ENCODE assay signal across 21 cellular contexts in genomic region chr20:31974296-31974695, GRCh38. TPM values are rescaled to one million over a fixed set of nuclear protein-coding genes. Genes with fewer than 3 reads are reported as not detected.
A peak's percentile ranks its signal among the peaks of the same experiment; 100 is the strongest.
DNase-seq lines count a peak whose midpoint lies in the region; ATAC-seq and TF ChIP-seq lines count a peak whose summit lies in the region.
"Had no signal": no experiment of that assay in that cellular context is flagged by ENCODE, and none has a peak within 500 bp of the region (broad histone marks: within the 10 kb centered on the region; RNA-seq: fewer than 3 reads in every experiment).

No MANE protein-coding gene starts in this region.

- intact Hi-C loops in Panc1 (cut with micrococcal nuclease; ENCODE audit: unreplicated experiment) (loop anchor here (5.0 kb wide), 1 partner anchor 43 kb away; no protein-coding TSS in a partner anchor), thyroid gland (cut with DNase I) (no loop called here)

- no peak overlapping the region for H3K27ac ChIP-seq in BLaER1 treated with 17β-estradiol and CSF1 and Interleukin-3, amounts not matched to agents 10 nM and 100 nM
- H3K27ac ChIP-seq in Panc1 (ENCODE audit: low read length) (peak overlapping the region; percentile 93), neural progenitor cell (no peak overlapping the region), thyroid gland (no peak overlapping the region)
- H3K27ac ChIP-seq: GM23248 had no signal

- peaks cover 17 to 91% (median 79%) of the 10 kb centered on the region in 10 experiments for H3K4me1 ChIP-seq in BLaER1 treated with 17β-estradiol and CSF1 and Interleukin-3, amounts not matched to agents 10 nM and 100 nM
- H3K4me1 ChIP-seq in Panc1 (ENCODE audit: control insufficient read depth, insufficient read depth, low read length) (peaks cover 78% of the 10 kb centered on the region), neural progenitor cell (peaks cover 42% of the 10 kb centered on the region), thyroid gland (no peaks in the 10 kb centered on the region)
- H3K4me1 ChIP-seq: HAP-1 had no signal

- H4K20me1 ChIP-seq in BLaER1 treated with 17β-estradiol and CSF1 and Interleukin-3, amounts not matched to agents 10 nM and 100 nM = peaks cover 0 to 10% (median 0%) of the 10 kb centered on the region in 11 experiments; a peak in 4 of 22 replicates
- peaks cover 32% of the 10 kb centered on the region for H4K20me1 ChIP-seq in neural progenitor cell (ENCODE audit: low read depth)

- 86 to 98% methylated on average over 2 of the region's 2 CpGs for WGBS in thyroid gland, 2 donors

- BruUV-seq in Panc1 (replicated peaks; lab: Mats Ljungman, UMichigan) = no TSS peak

- peaks cover 59% of the 10 kb centered on the region for H3F3A ChIP-seq in neural progenitor cell (ENCODE audit: low read depth)

- no peak for DNase-seq in Panc1 (ENCODE audit: low read depth, low spot score)
- no peak for DNase-seq in glutamatergic neuron
- no peak for DNase-seq in neural progenitor cell (ENCODE audit: low spot score)
- DNase-seq in HK-2 (ENCODE audit: unreplicated experiment) = no peak
- DNase-seq in T-cell = no peak
- no peak for DNase-seq in thyroid gland
- DNase-seq: CD4-positive, alpha-beta T cell; CD8-positive, alpha-beta memory T cell; DMS 273 treated with DMSO at 0.1 percent for 48 hours; DMS79; EL; GDM1; GM23248; HFFc6 had no signal

- TF ChIP-seq CTCF in Panc1 (IDR thresholded peaks at IDR 0.05) = no peak
- no peak for TF ChIP-seq CTCF in glutamatergic neuron (IDR thresholded peaks at IDR 0.05; ENCODE audit: partially characterized antibody, unreplicated experiment)
- TF ChIP-seq CTCF in neural progenitor cell (IDR thresholded peaks at IDR 0.05) = no peak
- no peak for TF ChIP-seq CTCF in thyroid gland (IDR thresholded peaks at IDR 0.05)

- in situ Hi-C loops in Panc1 (cut with HindIII; ENCODE audit: low pct_unique_long_range_greater_than_20kb, low sequenced_read_pairs) = loop anchor here (5.0 kb wide), 1 partner anchor 68 kb away; no protein-coding TSS in a partner anchor

- no peaks in the 10 kb centered on the region for H3K9me3 ChIP-seq in BLaER1 treated with 17β-estradiol and CSF1 and Interleukin-3, amounts not matched to agents 10 nM and 100 nM (replicated peaks in 1 of 11)
- H3K9me3 ChIP-seq in Panc1 (ENCODE audit: control insufficient read depth, insufficient read depth, low read depth, low read length) (no peaks in the 10 kb centered on the region), neural progenitor cell (ENCODE audit: low read depth) (no peaks in the 10 kb centered on the region), thyroid gland (no peaks in the 10 kb centered on the region)
- H3K9me3 ChIP-seq: HAP-1 had no signal

- peak overlapping the region; percentile 90 for H3K4me3 Mint-ChIP-seq in glutamatergic neuron (ENCODE audit: unreplicated experiment)
- no peak overlapping the region for H3K4me3 Mint-ChIP-seq in neural progenitor cell
- H3K4me3 Mint-ChIP-seq in T-cell = no peak overlapping the region
- H3K4me3 Mint-ChIP-seq: CD14-positive monocyte; CD4-positive, alpha-beta T cell; CD8-positive, alpha-beta memory T cell; HFFc6 had no signal

- no peak for TF ChIP-seq POLR2A in thyroid gland (IDR thresholded peaks at IDR 0.05)

- H3K9ac ChIP-seq in BLaER1 treated with 17β-estradiol and CSF1 and Interleukin-3, amounts not matched to agents 10 nM and 100 nM = no peak overlapping the region
- H3K9ac ChIP-seq in neural progenitor cell = no peak overlapping the region
- H3K9ac ChIP-seq: GM23248 had no signal

- peaks cover 18% of the 10 kb centered on the region for H3K9me3 Mint-ChIP-seq in glutamatergic neuron (ENCODE audit: unreplicated experiment)
- no peaks in the 10 kb centered on the region for H3K9me3 Mint-ChIP-seq in neural progenitor cell
- no peaks in the 10 kb centered on the region for H3K9me3 Mint-ChIP-seq in T-cell
- H3K9me3 Mint-ChIP-seq: CD14-positive monocyte; CD4-positive, alpha-beta T cell; HFFc6 had no signal

- no peak overlapping the region for H2AFZ ChIP-seq in neural progenitor cell (replicated peaks)
- H2AFZ ChIP-seq: GM23248 had no signal

- ATAC-seq in Panc1 = no peak
- no peak for ATAC-seq in T-cell (replicated peaks in 1 of 4)
- ATAC-seq: GM12878 had no signal

- H3K27me3 Mint-ChIP-seq in glutamatergic neuron (ENCODE audit: unreplicated experiment) = peaks cover 17% of the 10 kb centered on the region
- peaks cover 33% of the 10 kb centered on the region for H3K27me3 Mint-ChIP-seq in neural progenitor cell (ENCODE audit: insufficient read depth, low read depth)
- H3K27me3 Mint-ChIP-seq in T-cell = peaks cover 46 to 47% of the 10 kb centered on the region in 2 donors

- H3K4me1 Mint-ChIP-seq in glutamatergic neuron (ENCODE audit: low read depth, unreplicated experiment) (peaks cover 67% of the 10 kb centered on the region), neural progenitor cell (peaks cover 32% of the 10 kb centered on the region), T-cell (peaks cover 0 to 2% (median 0%) of the 10 kb centered on the region in 3 donors)
- H3K4me1 Mint-ChIP-seq: CD14-positive monocyte; CD8-positive, alpha-beta memory T cell had no signal

- H3K36me3 Mint-ChIP-seq in glutamatergic neuron (ENCODE audit: unreplicated experiment) (peaks cover 6% of the 10 kb centered on the region), neural progenitor cell (no peaks in the 10 kb centered on the region), T-cell (no peaks in the 10 kb centered on the region)
- H3K36me3 Mint-ChIP-seq: CD14-positive monocyte had no signal

- POLR2A ChIA-PET in Panc1 (lab: Charles Lee) (no interaction called here), T-cell (lab: Charles Lee) (no interaction called here)

- peak overlapping the region in 8 of 11 experiments; percentile 74 to 99 (median 87); a peak in 15 of 22 replicates for H3K4me2 ChIP-seq in BLaER1 treated with 17β-estradiol and CSF1 and Interleukin-3, amounts not matched to agents 10 nM and 100 nM
- H3K4me2 ChIP-seq in neural progenitor cell = peak overlapping the region; percentile 73

- H3K27ac Mint-ChIP-seq in glutamatergic neuron (ENCODE audit: unreplicated experiment) (peak overlapping the region; percentile 96), neural progenitor cell (no peak overlapping the region), T-cell (no peak overlapping the region)
- H3K27ac Mint-ChIP-seq: CD4-positive, alpha-beta T cell; CD8-positive, alpha-beta memory T cell; HFFc6 had no signal

- H3K36me3 ChIP-seq in BLaER1 treated with 17β-estradiol and CSF1 and Interleukin-3, amounts not matched to agents 10 nM and 100 nM = no peaks in the 10 kb centered on the region
- H3K36me3 ChIP-seq in Panc1 (ENCODE audit: control insufficient read depth, insufficient read depth, low read length) (no peaks in the 10 kb centered on the region), neural progenitor cell (no peaks in the 10 kb centered on the region), thyroid gland (no peaks in the 10 kb centered on the region)
- H3K36me3 ChIP-seq: HAP-1 had no signal

- no peak overlapping the region for H3K4me3 ChIP-seq in BLaER1 treated with 17β-estradiol and CSF1 and Interleukin-3, amounts not matched to agents 10 nM and 100 nM
- H3K4me3 ChIP-seq in Panc1 (ENCODE audit: low read depth in 2 of 2, low read length in 2 of 2) (no peak overlapping the region), neural progenitor cell (no peak overlapping the region), thyroid gland (replicated peaks in 1 of 3) (no peak overlapping the region)
- H3K4me3 ChIP-seq: GM12878, GM23248, HAP-1 had no signal

- H3K27me3 ChIP-seq in BLaER1 treated with 17β-estradiol and CSF1 and Interleukin-3, amounts not matched to agents 10 nM and 100 nM = peaks cover 0 to 1% (median 0%) of the 10 kb centered on the region in 11 experiments; a peak in 2 of 22 replicates
- H3K27me3 ChIP-seq in Panc1 (ENCODE audit: control insufficient read depth, insufficient read depth, low read length) (no peaks in the 10 kb centered on the region; the same call in 1 of the 2 replicates), neural progenitor cell (peaks cover 37% of the 10 kb centered on the region), thyroid gland (no peaks in the 10 kb centered on the region)

- H3K79me2 ChIP-seq in neural progenitor cell (ENCODE audit: low read depth) = no peaks in the 10 kb centered on the region

- CTCF ChIA-PET in Panc1 (lab: Charles Lee) (interaction anchor here (0.9 to 1.0 kb wide), 2 partner anchors 43 to 152 kb away, joined by 3 to 4 read pairs; no protein-coding TSS in a partner anchor), T-cell (lab: Charles Lee) (no interaction called here)

RNA-seq across cellular contexts. Expression of gene XKR7, which starts 6.3 kb away (rescaled TPM):
- total RNA-seq in Panc1 (2021; ENCODE audit: unreplicated experiment) (6.2 TPM), glutamatergic neuron (ENCODE audit: unreplicated experiment) (284 TPM), neural progenitor cell (ENCODE audit: low replicate concordance) (0.07 and 0.19 TPM in 2 replicates), T-cell (not detected), thyroid gland (under 1 TPM in 1 of 4 donors, not detected in 3; 0.10 TPM)
- 2.8 TPM for polyA plus RNA-seq in Panc1 (2012; ENCODE audit: insufficient read length)
- total RNA-seq: A172; A673; CD4-positive, alpha-beta T cell; CD8-positive, alpha-beta memory T cell; GM12878; GM23248; HFFc6 had no signal
- polyA plus RNA-seq: GM12878, GM23248 had no signal

RNA-seq across cellular contexts. Expression of gene PDRG1, which starts 22.4 kb away (rescaled TPM):
- total RNA-seq in Panc1 (2021; ENCODE audit: unreplicated experiment) (48.2 TPM), glutamatergic neuron (ENCODE audit: unreplicated experiment) (69.5 TPM), neural progenitor cell (ENCODE audit: low replicate concordance) (11.1 and 15.3 TPM in 2 replicates), T-cell (10 to 100 TPM in 3 of 5 donors, 1 to 10 TPM in 2; 7.5 to 14.5 (median 11.6) TPM), thyroid gland (10 to 100 TPM in 2 of 4 donors, 1 to 10 TPM in 2; 7.3 to 14.9 (median 9.2) TPM)
- polyA plus RNA-seq in Panc1 (2012; ENCODE audit: insufficient read length) = 43.6 TPM

RNA-seq across cellular contexts. Expression of gene CCM2L, which starts 35.9 kb away (rescaled TPM):
- total RNA-seq in Panc1 (2021; ENCODE audit: unreplicated experiment) (45.4 TPM), glutamatergic neuron (ENCODE audit: unreplicated experiment) (6.3 TPM), neural progenitor cell (ENCODE audit: low replicate concordance) (0.75 and 3.9 TPM in 2 replicates), T-cell (not detected), thyroid gland (10 to 100 TPM in 1 of 4 donors, 1 to 10 TPM in 3; 7.4 to 16.0 (median 9.7) TPM)
- 25.5 TPM for polyA plus RNA-seq in Panc1 (2012; ENCODE audit: insufficient read length)
- total RNA-seq: A172; A673; CD4-positive, alpha-beta T cell; CD8-positive, alpha-beta memory T cell; GM12878; GM23248; HFFc6 had no signal
- polyA plus RNA-seq: BJ; CD14-positive monocyte; CD8-positive, alpha-beta memory T cell; GM12878; GM23248 had no signal

Comparison
In these comparisons a context has a peak if more than half of its experiments do, and no peak if none do; other contexts are left out.
1. RNA of gene XKR7, which starts 6.3 kb away (total RNA-seq): 284 TPM in glutamatergic neuron (single experiment); 6.2 TPM in Panc1 (single experiment), 0.07 to 0.19 TPM in neural progenitor cell, 0.10 TPM in thyroid gland and not detected in T-cell; every median in the first group is over 10 times any median in the second.